21 cellular contexts compared by ENCODE assay signal in genomic region chr20:6420336-6420735, GRCh38.
"Had no signal": no experiment of that assay in that cellular context is flagged by ENCODE, and none has a peak within 500 bp of the region (broad histone marks: within the 10 kb centered on the region; RNA-seq: fewer than 3 reads in every experiment).

No MANE protein-coding gene starts in this region.

- H3K27me3 ChIP-seq: ascending aorta, brain microvascular endothelial cell, colonic mucosa, foreskin keratinocyte, sigmoid colon, spleen, testis, uterus had no signal

- FAIRE-seq: TTC549 had no signal

- DNase-seq: activated CD4-positive, alpha-beta T cell treated with anti-CD3 and anti-CD28 coated beads, Interleukin-2, amount 10 ng/mL, durations not matched to agents 7 days and 5 days; activated CD4-positive, CD25-positive, alpha-beta regulatory T cell treated with anti-CD3 and anti-CD28 coated beads, Interleukin-2, amount 50 U/mL, for 72 hours; activated CD8-positive, alpha-beta T cell treated with anti-CD3 and anti-CD28 coated beads for 36 hours; activated gamma-delta T cell treated with Interleukin-2 at 50 U/mL for 16 hours; brain microvascular endothelial cell; colonic mucosa; lower lobe of right lung; naive B cell; occipital lobe; sigmoid colon; spleen; stimulated activated CD4-positive, alpha-beta T cell treated with anti-CD3 and anti-CD28 coated beads, Interleukin-4, amount 100 ng/mL, for 1 hour; stimulated activated naive CD4-positive, alpha-beta T cell; testis; trophoblast cell; uterus; WERI-Rb-1 had no signal

- ATAC-seq: activated CD8-positive, alpha-beta T cell treated with anti-CD3 and anti-CD28 coated beads for 36 hours; foreskin keratinocyte; left lobe of liver; lower lobe of right lung had no signal

- H3K27ac ChIP-seq: ascending aorta, brain microvascular endothelial cell, colonic mucosa, foreskin keratinocyte, lower lobe of right lung, sigmoid colon, spleen, testis, uterus, WERI-Rb-1 had no signal

- H3K4me3 ChIP-seq: ascending aorta, colonic mucosa, lower lobe of right lung, sigmoid colon, spleen, testis, uterus had no signal

- H3K9me3 ChIP-seq: ascending aorta, colonic mucosa, lower lobe of right lung, spleen, testis, uterus had no signal

- H3K4me1 ChIP-seq: ascending aorta, colonic mucosa, foreskin keratinocyte, lower lobe of right lung, sigmoid colon, spleen, testis, uterus had no signal

- H3K36me3 ChIP-seq: ascending aorta, brain microvascular endothelial cell, colonic mucosa, lower lobe of right lung, sigmoid colon, spleen, uterus, WERI-Rb-1 had no signal
